In the genomic region with DNA sequence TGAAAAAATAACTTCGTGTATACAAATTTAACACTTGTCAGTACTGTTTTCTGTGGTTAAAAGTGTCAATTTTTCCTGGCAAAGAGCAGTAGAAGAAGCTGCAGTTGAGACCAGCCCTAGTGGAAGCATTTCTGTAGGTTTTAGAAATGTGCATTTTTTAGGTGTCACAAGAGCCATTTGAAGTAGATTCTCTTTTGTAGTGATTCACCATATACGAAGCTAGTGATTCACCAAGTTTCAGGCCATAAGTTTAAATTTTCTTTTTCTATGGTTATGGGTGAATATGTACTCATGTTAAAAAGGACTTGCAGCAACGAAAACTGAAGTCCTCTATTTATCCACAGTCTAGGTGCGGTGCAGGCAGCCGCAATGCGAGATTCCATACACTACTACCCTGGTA, we compare ENCODE assay signal across 17 cellular contexts. TPM values are rescaled to one million over a fixed set of nuclear protein-coding genes. Genes with fewer than 3 reads are reported as not detected.
DNase-seq lines count a peak whose midpoint lies in the region; ATAC-seq and TF ChIP-seq lines count a peak whose summit lies in the region.
"Had no signal": no experiment of that assay in that cellular context is flagged by ENCODE, and none has a peak within 500 bp of the region (broad histone marks: within the 10 kb centered on the region; RNA-seq: fewer than 3 reads in every experiment).

No MANE protein-coding gene starts in this region.

- H3K9me3 Mint-ChIP-seq in activated naive CD8-positive, alpha-beta T cell (ENCODE audit: low read depth) = no peaks in the 10 kb centered on the region

- H3K4me3 ChIP-seq in AG04450 (ENCODE audit: low read depth, low read length) = peak overlapping the region; percentile 79
- H3K4me3 ChIP-seq in HFF-Myc (replicated peaks; ENCODE audit: low read depth, low read length) = peak overlapping the region; percentile 67
- no peak overlapping the region for H3K4me3 ChIP-seq in hepatocyte

- H3K4me2 ChIP-seq in hepatocyte = peak overlapping the region; percentile 6

- H3K79me2 ChIP-seq in hepatocyte = peaks cover 8% of the 10 kb centered on the region
- H3K79me2 ChIP-seq: parathyroid adenoma had no signal

- no peaks in the 10 kb centered on the region for H3K9me2 ChIP-seq in hepatocyte (replicated peaks; ENCODE audit: insufficient read depth)

- peaks cover 4% of the 10 kb centered on the region for H3K36me3 ChIP-seq in hepatocyte (replicated peaks; ENCODE audit: insufficient read depth, low read depth)

- DNase-seq in AG04450 (ENCODE audit: low read depth, low spot score) (no peak), HFF-Myc (ENCODE audit: extremely low read depth, low read depth) (no peak), hepatocyte (ENCODE audit: low spot score) (no peak), SIG-M5 treated with dmso at 0.1 percent for 504 hours (lab: John Stamatoyannopoulos, UW; ENCODE audit: unreplicated experiment) (no peak), NCI-H345 treated with DMSO at 0.1 percent for 48 hours (lab: John Stamatoyannopoulos, UW; ENCODE audit: unreplicated experiment) (no peak), NCI-H524 treated with DMSO at 0.1 percent for 48 hours (lab: John Stamatoyannopoulos, UW) (no peak)
- DNase-seq: activated gamma-delta T cell treated with Interleukin-2 at 50 U/mL for 16 hours; dermis blood vessel endothelial cell; heart right ventricle; NCI-H1092; NCI-H446 treated with DMSO at 0.1 percent for 48 hours; RPMI8226; stimulated activated CD4-positive, alpha-beta T cell treated with anti-CD3 and anti-CD28 coated beads, Interleukin-1b, Interleukin-23, amount 100 ng/mL, for 48 hours had no signal

- POLR2A ChIA-PET in AG04450 (lab: Yijun Ruan, JAX) = interaction anchor here (0.6 to 1.5 kb wide), 2 partner anchors 19 to 116 kb away, joined by 4 to 7 read pairs; no protein-coding TSS in a partner anchor

- peaks cover under 1% of the 10 kb centered on the region for H3K4me1 ChIP-seq in hepatocyte (ENCODE audit: insufficient read depth)
- H3K4me1 ChIP-seq: parathyroid adenoma had no signal

- H3K27me3 Mint-ChIP-seq in activated naive CD8-positive, alpha-beta T cell = no peaks in the 10 kb centered on the region

- peak overlapping the region; percentile 87 for H3K27ac Mint-ChIP-seq in activated naive CD8-positive, alpha-beta T cell

- CTCF ChIA-PET in AG04450 (lab: Charles Lee) = interaction anchor here (0.7 to 1.8 kb wide), 4 partner anchors 9 to 160 kb away, joined by 4 to 8 read pairs (median 4); no protein-coding TSS in a partner anchor

- peaks cover 17% of the 10 kb centered on the region for H3K36me3 Mint-ChIP-seq in activated naive CD8-positive, alpha-beta T cell

- no peak overlapping the region for H3K27ac ChIP-seq in AG04450 (ENCODE audit: low read depth, low read length)
- H3K27ac ChIP-seq in hepatocyte = no peak overlapping the region
- H3K27ac ChIP-seq: C4-2B, parathyroid adenoma had no signal

- no peaks in the 10 kb centered on the region for H4K20me1 ChIP-seq in hepatocyte (ENCODE audit: insufficient read depth, poor library complexity, severe bottlenecking)

- H3K9me3 ChIP-seq in AG04450 (ENCODE audit: control insufficient read depth, insufficient read depth, low read length) = peaks cover 4% of the 10 kb centered on the region; the same call in 1 of the 2 replicates
- H3K9me3 ChIP-seq in hepatocyte (ENCODE audit: low read depth) = no peaks in the 10 kb centered on the region
- H3K9me3 ChIP-seq: heart right ventricle had no signal

- TF ChIP-seq CTCF in AG04450 (IDR thresholded peaks at IDR 0.05; ENCODE audit: low read depth, low read length) = no peak
- TF ChIP-seq CTCF in HFF-Myc (IDR thresholded peaks at IDR 0.05; ENCODE audit: low read depth, low read length, missing control alignments) = no peak
- TF ChIP-seq CTCF in hepatocyte (IDR thresholded peaks at IDR 0.05; ENCODE audit: poor library complexity) = no peak

- peaks cover 50% of the 10 kb centered on the region for H3K4me1 Mint-ChIP-seq in activated naive CD8-positive, alpha-beta T cell (ENCODE audit: low read depth)

- H3K27me3 ChIP-seq in AG04450 (ENCODE audit: control insufficient read depth, insufficient read depth, low read length) = no peaks in the 10 kb centered on the region
- no peaks in the 10 kb centered on the region for H3K27me3 ChIP-seq in hepatocyte
- H3K27me3 ChIP-seq: heart right ventricle had no signal

- no peak for ATAC-seq in HG02678 (IDR thresholded peaks at IDR 0.05; ENCODE audit: unreplicated experiment)
- ATAC-seq: heart right ventricle had no signal

- 94% methylated on average over 6 of the region's 6 CpGs for WGBS in hepatocyte (ENCODE audit: low lambda C conversion rate, missing lambda C conversion rate)

- peak overlapping the region; percentile 98 for H3K4me3 Mint-ChIP-seq in activated naive CD8-positive, alpha-beta T cell

- no peak overlapping the region for H2AFZ ChIP-seq in hepatocyte
- H2AFZ ChIP-seq: parathyroid adenoma had no signal

RNA-seq across cellular contexts. Expression of gene NABP1, which starts 4.2 kb away (rescaled TPM):
- polyA plus RNA-seq in AG04450 (2011; rRNA removed) (138 and 204 TPM in 2 replicates), hepatocyte (19.6 and 27.2 TPM in 2 replicates)
- polyA minus RNA-seq in AG04450 (2011; rRNA and poly(A)+ RNA removed) = 137 and 201 TPM in 2 replicates
- 36.1 and 40.0 TPM in 2 replicates for total RNA-seq in hepatocyte
